Comparison of ENCODE assay signal across 16 cellular contexts in the genomic region with DNA sequence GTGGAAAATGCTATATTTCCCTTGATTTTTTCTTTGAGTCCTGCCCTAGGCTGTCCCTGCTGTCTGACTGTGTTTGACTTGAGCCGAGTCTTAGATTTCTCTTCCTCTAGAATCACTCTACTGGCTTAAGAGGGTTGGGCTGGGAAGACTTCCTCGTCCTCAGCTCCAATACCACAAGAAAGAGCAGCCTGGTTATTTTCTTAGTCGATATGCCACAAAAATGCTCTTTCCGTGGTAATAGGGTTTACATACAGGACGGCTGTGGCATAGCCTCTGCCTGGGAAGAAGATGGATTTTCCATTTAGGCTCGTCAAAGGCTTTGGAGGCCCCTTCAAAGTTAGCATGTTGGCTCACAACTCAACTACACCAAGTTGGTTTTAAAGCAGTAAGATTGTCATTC.
"Had no signal": no experiment of that assay in that cellular context is flagged by ENCODE, and none has a peak within 500 bp of the region (broad histone marks: within the 10 kb centered on the region; RNA-seq: fewer than 3 reads in every experiment).

No MANE protein-coding gene starts in this region.

- H3K36me3 ChIP-seq: heart right ventricle, lower lobe of right lung, pancreas, tibial nerve had no signal

- ATAC-seq: heart right ventricle, left colon, lower lobe of right lung, pancreas had no signal

- H3K9me3 ChIP-seq: heart right ventricle, lower lobe of right lung, pancreas, tibial nerve had no signal

- H3K27me3 ChIP-seq: heart right ventricle, pancreas, tibial nerve had no signal

- H3K4me3 ChIP-seq: coronary artery, heart right ventricle, lower lobe of right lung, pancreas, tibial nerve had no signal

- H3K27ac ChIP-seq: coronary artery, heart right ventricle, lower lobe of right lung, pancreas, tibial nerve had no signal

- H3K4me1 ChIP-seq: lower lobe of right lung, pancreas, tibial nerve had no signal

- DNase-seq: activated CD4-positive, alpha-beta T cell treated with anti-CD3 and anti-CD28 coated beads, Interleukin-2, amount 10 ng/mL, durations not matched to agents 7 days and 5 days; activated CD8-positive, alpha-beta memory T cell treated with anti-CD3 and anti-CD28 coated beads, Interleukin-2, amount 50 U/mL, for 48 hours; activated naive CD8-positive, alpha-beta T cell treated with anti-CD3 and anti-CD28 coated beads for 36 hours; aorta; effector CD4-positive, alpha-beta T cell; heart right ventricle; left colon; lower lobe of right lung; midbrain; naive B cell; stimulated activated CD4-positive, alpha-beta T cell treated with anti-CD3 and anti-CD28 coated beads, Interleukin-4, amount 100 ng/mL, for 24 hours; stimulated activated naive CD4-positive, alpha-beta T cell; substantia nigra had no signal
